Comparison of ENCODE assay signal across 17 cellular contexts in genomic region chr17:81128338-81128737, GRCh38. TPM values are rescaled to one million over a fixed set of nuclear protein-coding genes. Genes with fewer than 3 reads are reported as not detected.
DNase-seq lines count a peak whose midpoint lies in the region; ATAC-seq and TF ChIP-seq lines count a peak whose summit lies in the region.
"Had no signal": no experiment of that assay in that cellular context is flagged by ENCODE, and none has a peak within 500 bp of the region (broad histone marks: within the 10 kb centered on the region; RNA-seq: fewer than 3 reads in every experiment).

No MANE protein-coding gene starts in this region.

- peak overlapping the region; percentile 32 for H3K4me3 ChIP-seq in left ventricle myocardium inferior
- no peak overlapping the region for H3K4me3 ChIP-seq in heart right ventricle
- peak overlapping the region; percentile 30 to 41 (median 38) for H3K4me3 ChIP-seq in esophagus muscularis mucosa
- H3K4me3 ChIP-seq in suprapubic skin, result peak overlapping the region; percentile 12
- H3K4me3 ChIP-seq: GM12878, GM23248 had no signal

- H3K9me3 ChIP-seq in left ventricle myocardium inferior (replicated peaks) (no peaks in the 10 kb centered on the region), heart right ventricle (no peaks in the 10 kb centered on the region), esophagus muscularis mucosa (no peaks in the 10 kb centered on the region), suprapubic skin (no peaks in the 10 kb centered on the region)

- H3K27me3 ChIP-seq in left ventricle myocardium inferior (ENCODE audit: low read depth) (peaks cover 6% of the 10 kb centered on the region), heart right ventricle (peaks cover 0 to 1% (median 0%) of the 10 kb centered on the region in 7 donors), esophagus muscularis mucosa (no peaks in the 10 kb centered on the region), suprapubic skin (peaks cover 18% of the 10 kb centered on the region)

- TF ChIP-seq EP300 in esophagus muscularis mucosa (IDR thresholded peaks at IDR 0.05) (no peak), suprapubic skin (IDR thresholded peaks at IDR 0.05) (no peak)

- H3K36me3 ChIP-seq in left ventricle myocardium inferior (no peaks in the 10 kb centered on the region), heart right ventricle (peaks cover 0 to 3% (median 0%) of the 10 kb centered on the region in 9 donors), esophagus muscularis mucosa (peaks cover 0 to 4% (median 2%) of the 10 kb centered on the region in 4 donors), suprapubic skin (no peaks in the 10 kb centered on the region)

- no peak for ATAC-seq in heart right ventricle
- ATAC-seq: GM12878 had no signal

- H3K4me1 ChIP-seq in left ventricle myocardium inferior (peaks cover 18% of the 10 kb centered on the region), heart right ventricle (peaks cover 0 to 13% (median 7%) of the 10 kb centered on the region in 9 donors), esophagus muscularis mucosa (peaks cover 0 to 5% (median 1%) of the 10 kb centered on the region in 4 donors), suprapubic skin (peaks cover 13% of the 10 kb centered on the region)

- DNase-seq in left ventricle myocardium inferior, result no peak
- no peak for DNase-seq in heart right ventricle
- DNase-seq in esophagus muscularis mucosa (ENCODE audit: extremely low spot score), result no peak
- no peak for DNase-seq in suprapubic skin (ENCODE audit: low spot score in 2 of 2)
- no peak for DNase-seq in RKO (ENCODE audit: low spot score)
- no peak for DNase-seq in stimulated activated CD4-positive, alpha-beta T cell treated with anti-CD3 and anti-CD28 coated beads, Interleukin-2, amount 100 ng/mL, for 48 hours
- DNase-seq in stimulated activated naive CD4-positive, alpha-beta T cell (lab: John Stamatoyannopoulos, UW), result no peak
- DNase-seq: Calu3, DMS 273 treated with DMSO at 0.1 percent for 48 hours, DMS79, GM23248 had no signal

- TF ChIP-seq CTCF in left ventricle myocardium inferior (IDR thresholded peaks at IDR 0.05; ENCODE audit: borderline replicate concordance) (no peak), heart right ventricle (IDR thresholded peaks at IDR 0.05) (no peak), esophagus muscularis mucosa (IDR thresholded peaks at IDR 0.05) (no peak), suprapubic skin (IDR thresholded peaks at IDR 0.05) (no peak)

- H3K27ac ChIP-seq in left ventricle myocardium inferior (replicated peaks) (peak overlapping the region; percentile 19), heart right ventricle (no peak overlapping the region), esophagus muscularis mucosa (replicated peaks in 1 of 4) (peak overlapping the region; percentile 19 to 53 (median 46)), suprapubic skin (no peak overlapping the region)
- H3K27ac ChIP-seq: 22Rv1, GM23248, HL-60 had no signal

- intact Hi-C loops in left ventricle myocardium inferior (cut with micrococcal nuclease) (no loop called here), heart right ventricle (cut with DNase I) (no loop called here), esophagus muscularis mucosa (cut with DNase I) (no loop called here)

- no peak for TF ChIP-seq POLR2A in esophagus muscularis mucosa (IDR thresholded peaks at IDR 0.05; ENCODE audit: low read depth)
- no peak for TF ChIP-seq POLR2A in suprapubic skin (IDR thresholded peaks at IDR 0.05)

- WGBS in heart right ventricle, 2 donors, result 88 to 92% methylated on average over 14 of the region's 14 CpGs
- WGBS in esophagus muscularis mucosa, result 84% methylated on average over 10 of the region's 14 CpGs
- 95% methylated on average over 10 of the region's 14 CpGs for WGBS in suprapubic skin

RNA-seq across cellular contexts. Expression of gene PVALEF, which starts 37.0 kb away (rescaled TPM):
- total RNA-seq in left ventricle myocardium inferior (not detected), heart right ventricle (not detected), esophagus muscularis mucosa (not detected), suprapubic skin (not detected)
- polyA plus RNA-seq in heart right ventricle, result not detected
- total RNA-seq: A673, Calu3, G401, GM12878, GM23248 had no signal
- polyA plus RNA-seq: BJ, GM12878, GM23248 had no signal

RNA-seq across cellular contexts. Expression of gene AATK, which starts 37.7 kb away (rescaled TPM):
- total RNA-seq in left ventricle myocardium inferior (2.3 TPM), heart right ventricle (1 to 10 TPM; 3.5 to 8.5 (median 6.2) TPM), esophagus muscularis mucosa (10 to 100 TPM; 13.7 to 24.6 (median 16.0) TPM), suprapubic skin (1 to 10 TPM in 2 of 4 donors, under 1 TPM in 2; 0.64 to 2.8 (median 1.1) TPM)
- polyA plus RNA-seq in heart right ventricle, result 1 to 10 TPM; 1.5 to 6.5 TPM
- total RNA-seq: Calu3, GM12878 had no signal

Comparison
In these comparisons a context has a peak if more than half of its experiments do, and no peak if none do; other contexts are left out.
1. H3K27ac ChIP-seq: peak in left ventricle myocardium inferior (single experiment) and esophagus muscularis mucosa (4 of 4); none in heart right ventricle (0 of 10) and suprapubic skin (single experiment).
2. H3K4me3 ChIP-seq: peak in left ventricle myocardium inferior (single experiment), esophagus muscularis mucosa (4 of 4) and suprapubic skin (single experiment); none in heart right ventricle (0 of 10).